8 cellular contexts compared by ENCODE assay signal in the genomic region with DNA sequence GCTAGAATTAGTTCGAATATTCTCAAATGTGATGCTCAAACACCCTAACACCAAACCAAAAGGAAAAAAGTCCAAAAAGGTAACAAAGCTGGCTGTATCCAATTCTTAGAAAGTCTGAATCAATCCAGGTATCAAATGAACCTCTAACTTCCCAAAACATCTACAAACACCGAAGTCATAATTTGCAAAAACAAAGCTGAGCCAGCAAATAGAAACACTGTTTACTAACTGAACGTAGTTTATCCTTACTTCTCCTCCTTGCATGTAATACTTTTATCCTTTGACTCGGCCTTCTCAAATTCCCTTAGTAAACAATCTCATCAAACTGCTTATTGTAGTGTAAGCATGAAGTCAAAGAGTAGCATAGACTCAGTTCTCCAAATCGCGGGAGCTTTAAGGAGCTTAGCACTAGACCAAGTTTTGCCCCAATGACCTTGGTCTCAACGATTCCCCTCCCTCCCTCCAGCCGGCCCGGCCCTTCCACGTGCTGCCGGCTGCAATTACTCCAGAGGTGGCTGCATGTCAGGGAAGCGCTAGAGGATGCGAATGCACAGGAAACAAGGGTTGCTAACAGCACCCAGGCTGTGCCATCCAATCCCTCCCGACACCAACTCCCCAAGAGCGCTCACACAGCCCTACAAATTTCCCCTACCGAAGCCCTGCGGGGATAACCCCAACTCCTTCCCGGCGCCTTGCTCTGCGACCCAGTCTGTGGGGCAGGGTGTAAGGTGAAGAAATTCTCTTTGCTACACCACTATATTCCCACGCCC. TPM values are rescaled to one million over a fixed set of nuclear protein-coding genes. Genes with fewer than 3 reads are reported as not detected.
DNase-seq lines count a peak whose midpoint lies in the region; ATAC-seq and TF ChIP-seq lines count a peak whose summit lies in the region.

No MANE protein-coding gene starts in this region.

- peak overlapping the region; percentile 92 to 94 for H3K27ac ChIP-seq in right atrium auricular region

- H3K4me3 Mint-ChIP-seq in activated naive CD8-positive, alpha-beta T cell treated with anti-CD3 and anti-CD28 coated beads for 36 hours: peak overlapping the region; percentile 95

- H3K36me3 ChIP-seq in right atrium auricular region: peaks cover 8% of the 10 kb centered on the region

- peaks cover 18% of the 10 kb centered on the region for H3K36me3 Mint-ChIP-seq in activated naive CD8-positive, alpha-beta T cell treated with anti-CD3 and anti-CD28 coated beads for 36 hours

- H3K27ac Mint-ChIP-seq in activated naive CD8-positive, alpha-beta T cell treated with anti-CD3 and anti-CD28 coated beads for 36 hours: peak overlapping the region; percentile 90

- no peaks in the 10 kb centered on the region for H3K9me3 Mint-ChIP-seq in activated naive CD8-positive, alpha-beta T cell treated with anti-CD3 and anti-CD28 coated beads for 36 hours

- H3K9me3 ChIP-seq in right atrium auricular region: no peaks in the 10 kb centered on the region

- H3K27me3 Mint-ChIP-seq in activated naive CD8-positive, alpha-beta T cell treated with anti-CD3 and anti-CD28 coated beads for 36 hours: no peaks in the 10 kb centered on the region

- ATAC-seq in GM19023 (IDR thresholded peaks at IDR 0.05; ENCODE audit: unreplicated experiment) (peak; percentile 40), HG03139 (IDR thresholded peaks at IDR 0.05; ENCODE audit: unreplicated experiment) (peak; percentile 25)

- no peaks in the 10 kb centered on the region for H3K27me3 ChIP-seq in right atrium auricular region

- DNase-seq in CD1c-positive myeloid dendritic cell (ENCODE audit: extremely low spot score) (peak; percentile 46), NOMO-1 treated with dmso at 0.1 percent for 144 hours (lab: John Stamatoyannopoulos, UW; ENCODE audit: unreplicated experiment) (peak; percentile 29), right atrium auricular region (ENCODE audit: low spot score) (no peak), renal cortical epithelial cell (ENCODE audit: low read depth) (peak; percentile 23), NCI-H2196 treated with DMSO at 0.1 percent for 48 hours (lab: John Stamatoyannopoulos, UW; ENCODE audit: unreplicated experiment) (no peak)
- peak; percentile 42 for DNase-seq in activated naive CD8-positive, alpha-beta T cell treated with anti-CD3 and anti-CD28 coated beads for 36 hours

- H3K4me1 Mint-ChIP-seq in activated naive CD8-positive, alpha-beta T cell treated with anti-CD3 and anti-CD28 coated beads for 36 hours: peaks cover 34% of the 10 kb centered on the region

- no peak for TF ChIP-seq CTCF in right atrium auricular region (IDR thresholded peaks at IDR 0.05)

- H3K4me3 ChIP-seq in right atrium auricular region: peak overlapping the region; percentile 81 to 98

- peaks cover 0 to 17% of the 10 kb centered on the region in 2 donors for H3K4me1 ChIP-seq in right atrium auricular region

RNA-seq across cellular contexts. Expression of a gene that starts 0.7 kb away (rescaled TPM):
- total RNA-seq in activated naive CD8-positive, alpha-beta T cell treated with anti-CD3 and anti-CD28 coated beads for 36 hours: 10 to 100 TPM; 32.4 to 34.5 TPM
- 10 to 100 TPM in 1 of 2 donors, 1 to 10 TPM in 1; 9.7 to 10.6 TPM for total RNA-seq in right atrium auricular region
- 26.4 and 30.5 TPM in 2 replicates for total RNA-seq in renal cortical epithelial cell

Comparison
In these comparisons a context has a peak if more than half of its experiments do, and no peak if none do; other contexts are left out.
1. DNase-seq: peak in CD1c-positive myeloid dendritic cell (single experiment), NOMO-1 treated with dmso at 0.1 percent for 144 hours (single experiment), activated naive CD8-positive, alpha-beta T cell treated with anti-CD3 and anti-CD28 coated beads for 36 hours (single experiment) and renal cortical epithelial cell (single experiment); none in right atrium auricular region (single experiment) and NCI-H2196 treated with DMSO at 0.1 percent for 48 hours (single experiment).